In the genomic region with DNA sequence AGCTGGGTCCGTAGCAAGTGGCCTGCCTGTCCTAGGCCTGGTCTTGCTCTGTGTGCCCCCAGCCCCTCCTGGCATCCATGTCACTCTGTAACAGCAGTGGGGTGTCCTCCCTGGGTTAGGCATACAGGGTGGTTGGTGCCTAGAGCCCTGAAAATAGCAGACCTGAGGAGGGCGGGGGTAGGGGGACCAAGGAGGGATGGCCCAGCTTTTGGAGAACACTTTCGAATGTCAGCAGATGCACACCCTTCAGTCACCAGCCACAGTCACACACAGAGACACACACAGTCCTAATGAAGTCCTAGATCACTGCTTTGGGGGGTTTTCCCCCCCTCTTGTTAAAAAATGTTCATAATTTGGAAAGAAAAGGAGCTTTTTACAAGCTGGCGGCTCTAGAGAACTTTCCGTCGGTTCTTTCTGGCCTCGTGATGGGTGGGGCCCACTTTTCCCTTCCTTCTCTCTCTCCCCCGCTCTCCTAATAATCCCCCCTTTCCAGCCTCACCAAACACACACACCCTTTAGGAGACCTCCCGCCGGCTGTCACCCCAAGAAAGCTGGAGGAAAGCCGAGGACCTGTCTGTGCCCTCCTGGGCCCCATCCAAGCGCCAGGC, we compare ENCODE assay signal across 11 cellular contexts. TPM values are rescaled to one million over a fixed set of nuclear protein-coding genes. Genes with fewer than 3 reads are reported as not detected.
A peak's percentile ranks its signal among the peaks of the same experiment; 100 is the strongest.
DNase-seq lines count a peak whose midpoint lies in the region; ATAC-seq and TF ChIP-seq lines count a peak whose summit lies in the region.
"Had no signal": no experiment of that assay in that cellular context is flagged by ENCODE, and none has a peak within 500 bp of the region (broad histone marks: within the 10 kb centered on the region; RNA-seq: fewer than 3 reads in every experiment).

No MANE protein-coding gene starts in this region.

- H3K27me3 ChIP-seq in HCT116 (ENCODE audit: insufficient read depth, low read length) (no peaks in the 10 kb centered on the region), stomach smooth muscle (ENCODE audit: control insufficient read depth in 1 of 2, insufficient read depth in 2 of 2, low read length in 2 of 2) (no peaks in the 10 kb centered on the region)

- DNase-seq in HCT116 (ENCODE audit: low read depth, low spot score) (no peak), lower leg skin (ENCODE audit: low spot score in 2 of 2) (peak; percentile 73 to 92), NCI-H2029 (lab: John Stamatoyannopoulos, UW) (no peak), posterior vena cava (ENCODE audit: low spot score) (no peak)
- DNase-seq: activated CD8-positive, alpha-beta memory T cell treated with anti-CD3 and anti-CD28 coated beads, Interleukin-2, amount 50 U/mL, for 4 hours; COR-L47; NCI-H1694 had no signal

- H3K27ac ChIP-seq in HCT116 (ENCODE audit: low read depth, low read length), result peak overlapping the region; percentile 94
- peak overlapping the region; percentile 92 for H3K27ac ChIP-seq in cingulate gyrus (ENCODE audit: low read depth, low read length)
- H3K27ac ChIP-seq in stomach smooth muscle (ENCODE audit: low read length), result peak overlapping the region; percentile 95

- RAD21 ChIA-PET in HCT116 (lab: Charles Lee; ENCODE audit: low non-redundant PET in 1 of 2, low total read pairs in 2 of 2, uncharacterized antibody in 2 of 2, unreplicated experiment in 2 of 2), result interaction anchor here (0.5 to 1.5 kb wide), 4 partner anchors 21 to 23 kb away, joined by 3 to 4 read pairs (median 4); no protein-coding TSS in a partner anchor

- ATAC-seq in HCT116 (peak; percentile 4; the same call in 1 of the 2 replicates), GM21529 (IDR thresholded peaks at IDR 0.05; ENCODE audit: unreplicated experiment) (no peak), HG03439 (IDR thresholded peaks at IDR 0.05; ENCODE audit: unreplicated experiment) (no peak)

- TSS peak; percentile 52 for BruUV-seq in HCT116 (replicated peaks; lab: Mats Ljungman, UMichigan)

- H3K4me1 ChIP-seq in HCT116 (ENCODE audit: control insufficient read depth in 1 of 2, insufficient read depth in 2 of 2, low read length in 2 of 2) (peaks cover 85 to 92% of the 10 kb centered on the region in 2 experiments), stomach smooth muscle (ENCODE audit: control insufficient read depth, insufficient read depth, low read length) (peaks cover 94% of the 10 kb centered on the region)

- intact Hi-C loops in HCT116 (cut with micrococcal nuclease) (no loop called here), lower leg skin (cut with DNase I; ENCODE audit: low total_unique reads) (no loop called here), posterior vena cava (cut with DNase I) (loop anchor here in 1 of 2 donors (5.0 kb wide), 1 partner anchor 37 kb away; no protein-coding TSS in a partner anchor)

- no peaks in the 10 kb centered on the region for H3K9me2 ChIP-seq in HCT116 (ENCODE audit: insufficient read depth)

- no peak for TF ChIP-seq RAD21 in HCT116 (IDR thresholded peaks at IDR 0.05; ENCODE audit: low read depth)

- no peak overlapping the region for H2AFZ ChIP-seq in HCT116 (ENCODE audit: low read depth, low read length, poor library complexity, severe bottlenecking)

- H3K9me3 ChIP-seq in HCT116 (ENCODE audit: control insufficient read depth in 1 of 2, insufficient read depth in 1 of 2, low read depth in 1 of 2, low read length in 2 of 2) (no peaks in the 10 kb centered on the region), stomach smooth muscle (ENCODE audit: control insufficient read depth in 2 of 2, low read length in 2 of 2) (no peaks in the 10 kb centered on the region)

- TF ChIP-seq CTCF in HCT116 (IDR thresholded peaks at IDR 0.05 in 2 of 3, conservative IDR thresholded peaks at IDR 0.05 in 1 of 3; ENCODE audit: borderline replicate concordance in 1 of 3, insufficient read depth in 1 of 3, low read depth in 2 of 3, low read length in 2 of 3) (no peak), lower leg skin (IDR thresholded peaks at IDR 0.05) (no peak)

- CTCF ChIA-PET in HCT116 (lab: Charles Lee), result interaction anchor here (1.1 to 8.6 kb wide), 7 partner anchors 9 to 90 kb away, joined by 3 to 155 read pairs (median 6); no protein-coding TSS in a partner anchor

- H3K36me3 ChIP-seq in HCT116 (ENCODE audit: control insufficient read depth in 1 of 2, insufficient read depth in 2 of 2, low read length in 2 of 2) (no peaks in the 10 kb centered on the region), stomach smooth muscle (ENCODE audit: control insufficient read depth in 2 of 2, insufficient read depth in 2 of 2, low read length in 2 of 2) (no peaks in the 10 kb centered on the region)

- WGBS in lower leg skin, 2 donors, result 16 to 30% methylated on average over 11 of the region's 12 CpGs

- H3K9ac ChIP-seq in HCT116 (ENCODE audit: low read length) (peak overlapping the region; percentile 81), stomach smooth muscle (ENCODE audit: low read length in 2 of 2) (peak overlapping the region; percentile 53 to 58)

- H3K79me2 ChIP-seq in HCT116 (ENCODE audit: insufficient read depth, low read length), result no peaks in the 10 kb centered on the region; the same call in 1 of the 2 replicates

- peak overlapping the region; percentile 75 for H3K4me2 ChIP-seq in HCT116 (ENCODE audit: low read length)

- TF ChIP-seq POLR2A in HCT116 (IDR thresholded peaks at IDR 0.05; ENCODE audit: borderline replicate concordance, extremely low read depth, insufficient read depth, insufficient read length) (no peak), lower leg skin (IDR thresholded peaks at IDR 0.05) (no peak)

- POLR2A ChIA-PET in HCT116 (lab: Charles Lee), result interaction anchor here (0.6 to 4.1 kb wide), 10 partner anchors 11 to 120 kb away, joined by 3 to 16 read pairs (median 3); no protein-coding TSS in a partner anchor

- H3K4me3 ChIP-seq in HCT116 (replicated peaks in 1 of 2; ENCODE audit: low read depth in 1 of 2, low read length in 2 of 2) (peak overlapping the region; percentile 21 to 53; a peak in 3 of 4 replicates), lower leg skin (ENCODE audit: low read depth, poor library complexity, severe bottlenecking) (no peak overlapping the region), stomach smooth muscle (ENCODE audit: low read length in 2 of 2) (peak overlapping the region in 1 of 2 donors; percentile 57)

- no peaks in the 10 kb centered on the region for H4K20me1 ChIP-seq in HCT116 (ENCODE audit: insufficient read depth)

TF ChIP-seq in HCT116, 20 proteins besides CTCF, POLR2A, EP300 and RAD21 (continues in another document):
- no peak for TF ChIP-seq MAX (IDR thresholded peaks at IDR 0.05)
- no peak for TF ChIP-seq SP1 (IDR thresholded peaks at IDR 0.05; ENCODE audit: low read depth)
- no peak for TF ChIP-seq SIN3A (IDR thresholded peaks at IDR 0.05; ENCODE audit: low read depth)
- TF ChIP-seq, protein P1, sequence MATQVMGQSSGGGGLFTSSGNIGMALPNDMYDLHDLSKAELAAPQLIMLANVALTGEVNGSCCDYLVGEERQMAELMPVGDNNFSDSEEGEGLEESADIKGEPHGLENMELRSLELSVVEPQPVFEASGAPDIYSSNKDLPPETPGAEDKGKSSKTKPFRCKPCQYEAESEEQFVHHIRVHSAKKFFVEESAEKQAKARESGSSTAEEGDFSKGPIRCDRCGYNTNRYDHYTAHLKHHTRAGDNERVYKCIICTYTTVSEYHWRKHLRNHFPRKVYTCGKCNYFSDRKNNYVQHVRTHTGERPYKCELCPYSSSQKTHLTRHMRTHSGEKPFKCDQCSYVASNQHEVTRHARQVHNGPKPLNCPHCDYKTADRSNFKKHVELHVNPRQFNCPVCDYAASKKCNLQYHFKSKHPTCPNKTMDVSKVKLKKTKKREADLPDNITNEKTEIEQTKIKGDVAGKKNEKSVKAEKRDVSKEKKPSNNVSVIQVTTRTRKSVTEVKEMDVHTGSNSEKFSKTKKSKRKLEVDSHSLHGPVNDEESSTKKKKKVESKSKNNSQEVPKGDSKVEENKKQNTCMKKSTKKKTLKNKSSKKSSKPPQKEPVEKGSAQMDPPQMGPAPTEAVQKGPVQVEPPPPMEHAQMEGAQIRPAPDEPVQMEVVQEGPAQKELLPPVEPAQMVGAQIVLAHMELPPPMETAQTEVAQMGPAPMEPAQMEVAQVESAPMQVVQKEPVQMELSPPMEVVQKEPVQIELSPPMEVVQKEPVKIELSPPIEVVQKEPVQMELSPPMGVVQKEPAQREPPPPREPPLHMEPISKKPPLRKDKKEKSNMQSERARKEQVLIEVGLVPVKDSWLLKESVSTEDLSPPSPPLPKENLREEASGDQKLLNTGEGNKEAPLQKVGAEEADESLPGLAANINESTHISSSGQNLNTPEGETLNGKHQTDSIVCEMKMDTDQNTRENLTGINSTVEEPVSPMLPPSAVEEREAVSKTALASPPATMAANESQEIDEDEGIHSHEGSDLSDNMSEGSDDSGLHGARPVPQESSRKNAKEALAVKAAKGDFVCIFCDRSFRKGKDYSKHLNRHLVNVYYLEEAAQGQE (IDR thresholded peaks at IDR 0.05; ENCODE audit: low read depth), result no peak
- no peak for TF ChIP-seq SRF (IDR thresholded peaks at IDR 0.05; ENCODE audit: low read depth)
- no peak for TF ChIP-seq ZFX (IDR thresholded peaks at IDR 0.05)
- TF ChIP-seq, protein P2, sequence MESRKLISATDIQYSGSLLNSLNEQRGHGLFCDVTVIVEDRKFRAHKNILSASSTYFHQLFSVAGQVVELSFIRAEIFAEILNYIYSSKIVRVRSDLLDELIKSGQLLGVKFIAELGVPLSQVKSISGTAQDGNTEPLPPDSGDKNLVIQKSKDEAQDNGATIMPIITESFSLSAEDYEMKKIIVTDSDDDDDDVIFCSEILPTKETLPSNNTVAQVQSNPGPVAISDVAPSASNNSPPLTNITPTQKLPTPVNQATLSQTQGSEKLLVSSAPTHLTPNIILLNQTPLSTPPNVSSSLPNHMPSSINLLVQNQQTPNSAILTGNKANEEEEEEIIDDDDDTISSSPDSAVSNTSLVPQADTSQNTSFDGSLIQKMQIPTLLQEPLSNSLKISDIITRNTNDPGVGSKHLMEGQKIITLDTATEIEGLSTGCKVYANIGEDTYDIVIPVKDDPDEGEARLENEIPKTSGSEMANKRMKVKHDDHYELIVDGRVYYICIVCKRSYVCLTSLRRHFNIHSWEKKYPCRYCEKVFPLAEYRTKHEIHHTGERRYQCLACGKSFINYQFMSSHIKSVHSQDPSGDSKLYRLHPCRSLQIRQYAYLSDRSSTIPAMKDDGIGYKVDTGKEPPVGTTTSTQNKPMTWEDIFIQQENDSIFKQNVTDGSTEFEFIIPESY (IDR thresholded peaks at IDR 0.05; ENCODE audit: extremely low read depth, insufficient replicate concordance, low read length), result no peak
- no peak for TF ChIP-seq CEBPB (IDR thresholded peaks at IDR 0.05; ENCODE audit: low read depth)
- TF ChIP-seq EZH2phosphoT487 (IDR thresholded peaks at IDR 0.05; ENCODE audit: borderline replicate concordance), result no peak

RNA-seq across cellular contexts. Expression of gene LYL1, which starts 47.9 kb away (rescaled TPM):
- total RNA-seq in HCT116 (2021; ENCODE audit: unreplicated experiment) (2.6 TPM), lower leg skin (1 to 10 TPM; 4.9 to 8.3 (median 7.0) TPM), posterior vena cava (10 to 100 TPM in 1 of 2 donors, 1 to 10 TPM in 1; 9.8 to 13.0 TPM)
- 1.3 and 1.8 TPM in 2 replicates for polyA plus RNA-seq in HCT116 (2012)

RNA-seq across cellular contexts. Expression of gene NFIX, which starts 59.4 kb away (rescaled TPM):
- 34.8 TPM for total RNA-seq in HCT116 (2021; ENCODE audit: unreplicated experiment)
- 19.4 and 25.2 TPM in 2 replicates for polyA plus RNA-seq in HCT116 (2012)
- total RNA-seq in lower leg skin, result 100 to 1,000 TPM; 119 to 177 (median 136) TPM
- 100 to 1,000 TPM; 242 to 327 TPM for total RNA-seq in posterior vena cava

Comparison
In these comparisons a context has a peak if more than half of its experiments do, and no peak if none do; other contexts are left out.
1. DNase-seq: peak in lower leg skin (2 of 2); none in HCT116 (single experiment), NCI-H2029 (single experiment) and posterior vena cava (single experiment).
2. Peak in every context shown above with its lines, with median percentiles within 50 percentile points of each other: H3K27ac ChIP-seq.